ENCODE assay signal across 8 cellular contexts in genomic region chr12:90945070-90945649, GRCh38. TPM values are rescaled to one million over a fixed set of nuclear protein-coding genes. Genes with fewer than 3 reads are reported as not detected.
DNase-seq lines count a peak whose midpoint lies in the region; ATAC-seq, FAIRE-seq and TF ChIP-seq lines count a peak whose summit lies in the region.

No MANE protein-coding gene starts in this region.

- no peaks in the 10 kb centered on the region for H3K27me3 ChIP-seq in Peyer's patch
- no peaks in the 10 kb centered on the region for H3K27me3 ChIP-seq in esophagus squamous epithelium

- H3K4me1 ChIP-seq in Peyer's patch = no peaks in the 10 kb centered on the region
- H3K4me1 ChIP-seq in esophagus squamous epithelium = peaks cover 0 to 4% (median 0%) of the 10 kb centered on the region in 3 donors

- H3K9me3 Mint-ChIP-seq in stimulated activated naive B cell treated with anti-CD40 and anti-IgM and Interleukin-4, amounts not matched to agents 10 μg/mL and 1 μg/mL and 100 μg/mL, for 72 hours = no peaks in the 10 kb centered on the region

- H3K27ac Mint-ChIP-seq in stimulated activated naive B cell treated with anti-CD40 and anti-IgM and Interleukin-4, amounts not matched to agents 10 μg/mL and 1 μg/mL and 100 μg/mL, for 72 hours = no peak overlapping the region

- H3K27ac ChIP-seq in Peyer's patch = no peak overlapping the region
- no peak overlapping the region for H3K27ac ChIP-seq in esophagus squamous epithelium

- H3K36me3 Mint-ChIP-seq in stimulated activated naive B cell treated with anti-CD40 and anti-IgM and Interleukin-4, amounts not matched to agents 10 μg/mL and 1 μg/mL and 100 μg/mL, for 72 hours = no peaks in the 10 kb centered on the region

- intact Hi-C loops in esophagus squamous epithelium (cut with DNase I) = no loop called here

- no peaks in the 10 kb centered on the region for H3K27me3 Mint-ChIP-seq in stimulated activated naive B cell treated with anti-CD40 and anti-IgM and Interleukin-4, amounts not matched to agents 10 μg/mL and 1 μg/mL and 100 μg/mL, for 72 hours

- no peaks in the 10 kb centered on the region for H3K4me1 Mint-ChIP-seq in stimulated activated naive B cell treated with anti-CD40 and anti-IgM and Interleukin-4, amounts not matched to agents 10 μg/mL and 1 μg/mL and 100 μg/mL, for 72 hours

- FAIRE-seq in D721Med (lab: Jason Lieb, UNC) = peak; percentile 88

- no peak for DNase-seq in D721Med (ENCODE audit: insufficient read length, low spot score)
- DNase-seq in Peyer's patch = no peak
- no peak for DNase-seq in esophagus squamous epithelium (lab: John Stamatoyannopoulos, UW)
- DNase-seq in stimulated activated naive B cell treated with anti-CD40 and anti-IgM and Interleukin-4, amounts not matched to agents 10 μg/mL and 1 μg/mL and 100 μg/mL, for 72 hours = no peak
- DNase-seq in activated T-cell treated with anti-CD3 and anti-CD28 coated beads, Interleukin-2, amount 50 U/mL, for 48 hours = no peak
- DNase-seq in activated CD4-positive, alpha-beta T cell treated with anti-CD3 and anti-CD28 coated beads, Interleukin-2, amount 50 U/mL, for 4 hours = no peak

- 21 to 33% methylated on average over 1 of the region's 1 CpG for WGBS in esophagus squamous epithelium, 2 donors

- H3K36me3 ChIP-seq in Peyer's patch (no peaks in the 10 kb centered on the region), esophagus squamous epithelium (no peaks in the 10 kb centered on the region)

- ATAC-seq in GM19455 (IDR thresholded peaks at IDR 0.05; ENCODE audit: unreplicated experiment) (peak; percentile 59), HG03520 (IDR thresholded peaks at IDR 0.05; ENCODE audit: unreplicated experiment) (peak; percentile 76)
- ATAC-seq in stimulated activated naive B cell treated with anti-CD40 and anti-IgM and Interleukin-4, amounts not matched to agents 10 μg/mL and 1 μg/mL and 100 μg/mL, for 72 hours (replicated peaks) = peak; percentile 69 to 70

- TF ChIP-seq CTCF in D721Med (IDR thresholded peaks at IDR 0.05; ENCODE audit: insufficient read depth, missing control alignments) = peak; percentile 77
- TF ChIP-seq CTCF in Peyer's patch (IDR thresholded peaks at IDR 0.05) = peak in 5 of 6 experiments; percentile 44 to 64 (median 56)
- peak in 5 of 6 experiments; percentile 31 to 63 (median 46) for TF ChIP-seq CTCF in esophagus squamous epithelium (IDR thresholded peaks at IDR 0.05)

- no peak overlapping the region for H3K4me3 Mint-ChIP-seq in stimulated activated naive B cell treated with anti-CD40 and anti-IgM and Interleukin-4, amounts not matched to agents 10 μg/mL and 1 μg/mL and 100 μg/mL, for 72 hours

- H3K4me3 ChIP-seq in Peyer's patch (no peak overlapping the region), esophagus squamous epithelium (no peak overlapping the region)

- no peak for TF ChIP-seq POLR2A in Peyer's patch (IDR thresholded peaks at IDR 0.05)
- no peak for TF ChIP-seq POLR2A in esophagus squamous epithelium (IDR thresholded peaks at IDR 0.05)

- no peaks in the 10 kb centered on the region for H3K9me3 ChIP-seq in Peyer's patch
- no peaks in the 10 kb centered on the region for H3K9me3 ChIP-seq in esophagus squamous epithelium

RNA-seq across cellular contexts. Expression of gene CCER1, which starts 9.8 kb away (rescaled TPM):
- not detected for total RNA-seq in Peyer's patch
- total RNA-seq in esophagus squamous epithelium = not detected

RNA-seq across cellular contexts. Expression of gene EPYC, which starts 59.6 kb away (rescaled TPM):
- total RNA-seq in Peyer's patch = not detected
- total RNA-seq in esophagus squamous epithelium = not detected
